13 cellular contexts compared by ENCODE assay signal in the genomic region with DNA sequence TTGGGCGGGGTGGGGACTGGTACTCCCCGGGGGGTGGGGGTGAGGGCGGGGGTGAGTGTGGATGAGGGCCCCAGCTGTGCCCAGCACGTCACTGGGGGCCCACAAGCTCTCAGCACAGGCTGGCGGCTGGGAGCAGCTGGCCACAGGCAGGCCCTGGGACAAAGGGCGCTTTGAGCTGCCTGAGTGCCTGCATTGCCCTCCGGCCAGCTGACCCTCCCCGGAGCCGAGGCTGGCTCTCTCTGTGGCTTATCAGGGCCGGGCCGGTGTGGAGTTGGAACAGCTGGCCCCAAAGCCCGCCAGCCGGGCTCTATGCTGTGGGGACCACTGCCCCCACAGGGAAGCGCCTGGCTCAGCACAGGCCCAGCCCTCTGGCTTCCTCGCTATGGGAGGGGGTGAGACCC.
DNase-seq lines count a peak whose midpoint lies in the region; ATAC-seq and TF ChIP-seq lines count a peak whose summit lies in the region.
"Had no signal": no experiment of that assay in that cellular context is flagged by ENCODE, and none has a peak within 500 bp of the region (broad histone marks: within the 10 kb centered on the region; RNA-seq: fewer than 3 reads in every experiment).

No MANE protein-coding gene starts in this region.

- peaks cover 4% of the 10 kb centered on the region for H3K4me1 Mint-ChIP-seq in glutamatergic neuron (ENCODE audit: low read depth, unreplicated experiment)

- DNase-seq in Peyer's patch (peak in 2 of 3 donors; percentile 36 to 50), glutamatergic neuron (peak; percentile 81), midbrain (lab: John Stamatoyannopoulos, UW) (peak; percentile 87), spleen (peak; percentile 59), OCI-M2 (lab: John Stamatoyannopoulos, UW; ENCODE audit: unreplicated experiment) (no peak)
- DNase-seq: activated T-cell treated with anti-CD3 and anti-CD28 coated beads, Interleukin-2, amount 50 U/mL, for 72 hours; CD4-positive, alpha-beta T cell; MG63 had no signal

- no peak overlapping the region for H3K27ac ChIP-seq in Peyer's patch
- no peak overlapping the region for H3K27ac ChIP-seq in spleen

- no peak overlapping the region for H3K4me3 ChIP-seq in Peyer's patch
- H3K4me3 ChIP-seq in spleen = no peak overlapping the region
- H3K4me3 ChIP-seq: MG63 had no signal

- H3K9me3 Mint-ChIP-seq in glutamatergic neuron (ENCODE audit: unreplicated experiment) = peaks cover 5% of the 10 kb centered on the region
- H3K9me3 Mint-ChIP-seq: activated T-cell treated with anti-CD3 and anti-CD28 coated beads, Interleukin-2, amount 50 U/mL, for 72 hours; CD4-positive, alpha-beta T cell; stimulated activated naive CD8-positive, alpha-beta T cell treated with anti-CD3 and anti-CD28 coated beads, Interleukin-15, Interleukin-2, amounts not matched to agents 100 ng/mL and 50 ng/mL, for 24 hours had no signal

- no peak overlapping the region for H3K4me3 Mint-ChIP-seq in glutamatergic neuron (ENCODE audit: unreplicated experiment)
- H3K4me3 Mint-ChIP-seq: activated T-cell treated with anti-CD3 and anti-CD28 coated beads, Interleukin-2, amount 50 U/mL, for 72 hours; CD4-positive, alpha-beta T cell; stimulated activated naive CD8-positive, alpha-beta T cell treated with anti-CD3 and anti-CD28 coated beads, Interleukin-15, Interleukin-2, amounts not matched to agents 100 ng/mL and 50 ng/mL, for 24 hours had no signal

- H3K4me1 ChIP-seq in Peyer's patch (peaks cover 0 to 19% (median 1%) of the 10 kb centered on the region in 4 donors), spleen (peaks cover 0 to 16% (median 0%) of the 10 kb centered on the region in 6 donors)

- 90 to 100% (median 92%) methylated on average over 3 to 15 of the region's 15 CpGs for WGBS in spleen, 5 donors

- no peak for TF ChIP-seq CTCF in Peyer's patch (IDR thresholded peaks at IDR 0.05)
- no peak for TF ChIP-seq CTCF in glutamatergic neuron (IDR thresholded peaks at IDR 0.05; ENCODE audit: partially characterized antibody, unreplicated experiment)
- TF ChIP-seq CTCF in spleen (IDR thresholded peaks at IDR 0.05 in 8 of 11, conservative IDR thresholded peaks at IDR 0.05 in 3 of 11) = no peak

- H3K27ac Mint-ChIP-seq in glutamatergic neuron (ENCODE audit: unreplicated experiment) = peak overlapping the region; percentile 14
- H3K27ac Mint-ChIP-seq: activated T-cell treated with anti-CD3 and anti-CD28 coated beads, Interleukin-2, amount 50 U/mL, for 72 hours; CD4-positive, alpha-beta T cell; progenitor cell of endocrine pancreas; stimulated activated naive CD8-positive, alpha-beta T cell treated with anti-CD3 and anti-CD28 coated beads, Interleukin-15, Interleukin-2, amounts not matched to agents 100 ng/mL and 50 ng/mL, for 24 hours had no signal

- peaks cover 7% of the 10 kb centered on the region for H3K36me3 Mint-ChIP-seq in glutamatergic neuron (ENCODE audit: unreplicated experiment)

- H3K27me3 ChIP-seq in Peyer's patch = no peaks in the 10 kb centered on the region
- no peaks in the 10 kb centered on the region for H3K27me3 ChIP-seq in spleen (replicated peaks in 1 of 7)
- H3K27me3 ChIP-seq: MG63 had no signal

- H3K27me3 Mint-ChIP-seq in glutamatergic neuron (ENCODE audit: unreplicated experiment) = peaks cover 2% of the 10 kb centered on the region
- H3K27me3 Mint-ChIP-seq: CD4-positive, alpha-beta T cell; stimulated activated naive CD8-positive, alpha-beta T cell treated with anti-CD3 and anti-CD28 coated beads, Interleukin-15, Interleukin-2, amounts not matched to agents 100 ng/mL and 50 ng/mL, for 24 hours had no signal

- H3K36me3 ChIP-seq in Peyer's patch (no peaks in the 10 kb centered on the region), spleen (no peaks in the 10 kb centered on the region)
- H3K36me3 ChIP-seq: MG63 had no signal

- intact Hi-C loops in spleen (cut with DNase I; ENCODE audit: low total_unique reads) = no loop called here

- H3K9me3 ChIP-seq in Peyer's patch (no peaks in the 10 kb centered on the region), spleen (no peaks in the 10 kb centered on the region)
- H3K9me3 ChIP-seq: MG63 had no signal

- ATAC-seq in HG03342 (IDR thresholded peaks at IDR 0.05; ENCODE audit: unreplicated experiment) (no peak), HG03025 (IDR thresholded peaks at IDR 0.05; ENCODE audit: low FRiP score, unreplicated experiment) (no peak), GM21526 (IDR thresholded peaks at IDR 0.05; ENCODE audit: low FRiP score, unreplicated experiment) (no peak)
- ATAC-seq: activated T-cell treated with anti-CD3 and anti-CD28 coated beads, Interleukin-2, amount 50 U/mL, for 72 hours had no signal

- no peak for TF ChIP-seq POLR2A in Peyer's patch (IDR thresholded peaks at IDR 0.05)
- no peak for TF ChIP-seq POLR2A in spleen (IDR thresholded peaks at IDR 0.05)
